ENCODE assay signal across 1 cellular context in genomic region chr17:79821331-79822095, GRCh38.
A peak's percentile ranks its signal among the peaks of the same experiment; 100 is the strongest.
TF ChIP-seq lines count a peak whose summit lies in the region.

No MANE protein-coding gene starts in this region.

TF ChIP-seq in HepG2, 621 proteins besides CTCF, POLR2A, EP300 and RAD21 (continued from another document and continues in another):
- TF ChIP-seq, protein P1, sequence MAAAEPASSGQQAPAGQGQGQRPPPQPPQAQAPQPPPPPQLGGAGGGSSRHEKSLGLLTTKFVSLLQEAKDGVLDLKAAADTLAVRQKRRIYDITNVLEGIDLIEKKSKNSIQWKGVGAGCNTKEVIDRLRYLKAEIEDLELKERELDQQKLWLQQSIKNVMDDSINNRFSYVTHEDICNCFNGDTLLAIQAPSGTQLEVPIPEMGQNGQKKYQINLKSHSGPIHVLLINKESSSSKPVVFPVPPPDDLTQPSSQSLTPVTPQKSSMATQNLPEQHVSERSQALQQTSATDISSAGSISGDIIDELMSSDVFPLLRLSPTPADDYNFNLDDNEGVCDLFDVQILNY (CRISPR knock-in tag; conservative IDR thresholded peaks at IDR 0.05): no peak
- TF ChIP-seq PCBP1 (IDR thresholded peaks at IDR 0.05; ENCODE audit: borderline replicate concordance, low read depth, low read length) (no peak), ZNF513 (CRISPR knock-in tag; conservative IDR thresholded peaks at IDR 0.05) (0 out of 2 replicates have a peak, but pooled peaks have one; percentile 10), CREM (IDR thresholded peaks at IDR 0.05) (peak; percentile 77; the same call in 1 of the 2 replicates), CREM (CRISPR knock-in tag; IDR thresholded peaks at IDR 0.05) (no peak), MED1 (CRISPR knock-in tag; IDR thresholded peaks at IDR 0.05) (peak; percentile 94), SAP130 (CRISPR knock-in tag; IDR thresholded peaks at IDR 0.05; ENCODE audit: low read depth) (peak; percentile 88), ZFX (CRISPR knock-in tag; IDR thresholded peaks at IDR 0.05; ENCODE audit: low read depth) (0 out of 2 replicates have a peak, but pooled peaks have one; percentile 18), MBD4 (IDR thresholded peaks at IDR 0.05; ENCODE audit: borderline replicate concordance, low read length) (no peak), STAG1 (CRISPR knock-in tag; IDR thresholded peaks at IDR 0.05) (no peak), HINFP (CRISPR knock-in tag; IDR thresholded peaks at IDR 0.05; ENCODE audit: low read depth) (no peak), MXI1 (IDR thresholded peaks at IDR 0.05; ENCODE audit: borderline replicate concordance, low read depth, low read length) (no peak; the same call in 2 of the 3 replicates), U2AF1 (optimal IDR thresholded peaks at IDR 0.05; ENCODE audit: low read depth, low read length) (no peak), POLR2AphosphoS5 (IDR thresholded peaks at IDR 0.05; ENCODE audit: low read depth, low read length) (no peak), ZNF136 (CRISPR knock-in tag; IDR thresholded peaks at IDR 0.05; ENCODE audit: low read depth) (no peak), MYNN (CRISPR knock-in tag; IDR thresholded peaks at IDR 0.05; ENCODE audit: low read depth) (no peak), CSRNP1 (CRISPR knock-in tag; IDR thresholded peaks at IDR 0.05) (no peak), ZNF451 (CRISPR knock-in tag; IDR thresholded peaks at IDR 0.05) (no peak), E2F1 (CRISPR knock-in tag; IDR thresholded peaks at IDR 0.05) (no peak), SRF (IDR thresholded peaks at IDR 0.05; ENCODE audit: low read depth, low read length) (peak; percentile 24; the same call in 1 of the 2 replicates), TBL1XR1 (IDR thresholded peaks at IDR 0.05; ENCODE audit: borderline replicate concordance, low read length, partially characterized antibody) (no peak), ZNF512B (CRISPR knock-in tag; IDR thresholded peaks at IDR 0.05; ENCODE audit: borderline replicate concordance) (peak; percentile 100), ATF5 (CRISPR knock-in tag; IDR thresholded peaks at IDR 0.05; ENCODE audit: low read depth) (no peak), ZMYM3 (CRISPR knock-in tag; IDR thresholded peaks at IDR 0.05) (peak; percentile 69; the same call in 1 of the 2 replicates), ATF6 (CRISPR knock-in tag; conservative IDR thresholded peaks at IDR 0.05) (no peak), ZNF552 (CRISPR knock-in tag; IDR thresholded peaks at IDR 0.05; ENCODE audit: borderline replicate concordance) (no peak), IRF9 (CRISPR knock-in tag; IDR thresholded peaks at IDR 0.05; ENCODE audit: borderline replicate concordance) (no peak), KLF15 (CRISPR knock-in tag; IDR thresholded peaks at IDR 0.05; ENCODE audit: borderline replicate concordance) (no peak), XRCC5 (optimal IDR thresholded peaks at IDR 0.05; ENCODE audit: low read length) (no peak), ZNF263 (CRISPR knock-in tag; IDR thresholded peaks at IDR 0.05) (peak; percentile 50)
- TF ChIP-seq, protein P2, sequence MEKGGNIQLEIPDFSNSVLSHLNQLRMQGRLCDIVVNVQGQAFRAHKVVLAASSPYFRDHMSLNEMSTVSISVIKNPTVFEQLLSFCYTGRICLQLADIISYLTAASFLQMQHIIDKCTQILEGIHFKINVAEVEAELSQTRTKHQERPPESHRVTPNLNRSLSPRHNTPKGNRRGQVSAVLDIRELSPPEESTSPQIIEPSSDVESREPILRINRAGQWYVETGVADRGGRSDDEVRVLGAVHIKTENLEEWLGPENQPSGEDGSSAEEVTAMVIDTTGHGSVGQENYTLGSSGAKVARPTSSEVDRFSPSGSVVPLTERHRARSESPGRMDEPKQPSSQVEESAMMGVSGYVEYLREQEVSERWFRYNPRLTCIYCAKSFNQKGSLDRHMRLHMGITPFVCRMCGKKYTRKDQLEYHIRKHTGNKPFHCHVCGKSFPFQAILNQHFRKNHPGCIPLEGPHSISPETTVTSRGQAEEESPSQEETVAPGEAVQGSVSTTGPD (CRISPR knock-in tag; IDR thresholded peaks at IDR 0.05): no peak
- TF ChIP-seq, protein P3, sequence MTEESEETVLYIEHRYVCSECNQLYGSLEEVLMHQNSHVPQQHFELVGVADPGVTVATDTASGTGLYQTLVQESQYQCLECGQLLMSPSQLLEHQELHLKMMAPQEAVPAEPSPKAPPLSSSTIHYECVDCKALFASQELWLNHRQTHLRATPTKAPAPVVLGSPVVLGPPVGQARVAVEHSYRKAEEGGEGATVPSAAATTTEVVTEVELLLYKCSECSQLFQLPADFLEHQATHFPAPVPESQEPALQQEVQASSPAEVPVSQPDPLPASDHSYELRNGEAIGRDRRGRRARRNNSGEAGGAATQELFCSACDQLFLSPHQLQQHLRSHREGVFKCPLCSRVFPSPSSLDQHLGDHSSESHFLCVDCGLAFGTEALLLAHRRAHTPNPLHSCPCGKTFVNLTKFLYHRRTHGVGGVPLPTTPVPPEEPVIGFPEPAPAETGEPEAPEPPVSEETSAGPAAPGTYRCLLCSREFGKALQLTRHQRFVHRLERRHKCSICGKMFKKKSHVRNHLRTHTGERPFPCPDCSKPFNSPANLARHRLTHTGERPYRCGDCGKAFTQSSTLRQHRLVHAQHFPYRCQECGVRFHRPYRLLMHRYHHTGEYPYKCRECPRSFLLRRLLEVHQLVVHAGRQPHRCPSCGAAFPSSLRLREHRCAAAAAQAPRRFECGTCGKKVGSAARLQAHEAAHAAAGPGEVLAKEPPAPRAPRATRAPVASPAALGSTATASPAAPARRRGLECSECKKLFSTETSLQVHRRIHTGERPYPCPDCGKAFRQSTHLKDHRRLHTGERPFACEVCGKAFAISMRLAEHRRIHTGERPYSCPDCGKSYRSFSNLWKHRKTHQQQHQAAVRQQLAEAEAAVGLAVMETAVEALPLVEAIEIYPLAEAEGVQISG (CRISPR knock-in tag; IDR thresholded peaks at IDR 0.05): peak; percentile 71; the same call in 1 of the 2 replicates
- TF ChIP-seq, protein P4, sequence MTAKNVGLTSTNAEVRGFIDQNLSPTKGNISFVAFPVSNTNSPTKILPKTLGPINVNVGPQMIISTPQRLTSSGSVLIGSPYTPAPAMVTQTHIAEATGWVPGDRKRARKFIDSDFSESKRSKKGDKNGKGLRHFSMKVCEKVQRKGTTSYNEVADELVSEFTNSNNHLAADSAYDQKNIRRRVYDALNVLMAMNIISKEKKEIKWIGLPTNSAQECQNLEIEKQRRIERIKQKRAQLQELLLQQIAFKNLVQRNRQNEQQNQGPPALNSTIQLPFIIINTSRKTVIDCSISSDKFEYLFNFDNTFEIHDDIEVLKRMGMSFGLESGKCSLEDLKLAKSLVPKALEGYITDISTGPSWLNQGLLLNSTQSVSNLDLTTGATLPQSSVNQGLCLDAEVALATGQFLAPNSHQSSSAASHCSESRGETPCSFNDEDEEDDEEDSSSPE (CRISPR knock-in tag; IDR thresholded peaks at IDR 0.05): peak; percentile 50; the same call in 1 of the 2 replicates
- TF ChIP-seq, protein P5, sequence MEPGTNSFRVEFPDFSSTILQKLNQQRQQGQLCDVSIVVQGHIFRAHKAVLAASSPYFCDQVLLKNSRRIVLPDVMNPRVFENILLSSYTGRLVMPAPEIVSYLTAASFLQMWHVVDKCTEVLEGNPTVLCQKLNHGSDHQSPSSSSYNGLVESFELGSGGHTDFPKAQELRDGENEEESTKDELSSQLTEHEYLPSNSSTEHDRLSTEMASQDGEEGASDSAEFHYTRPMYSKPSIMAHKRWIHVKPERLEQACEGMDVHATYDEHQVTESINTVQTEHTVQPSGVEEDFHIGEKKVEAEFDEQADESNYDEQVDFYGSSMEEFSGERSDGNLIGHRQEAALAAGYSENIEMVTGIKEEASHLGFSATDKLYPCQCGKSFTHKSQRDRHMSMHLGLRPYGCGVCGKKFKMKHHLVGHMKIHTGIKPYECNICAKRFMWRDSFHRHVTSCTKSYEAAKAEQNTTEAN (CRISPR knock-in tag; conservative IDR thresholded peaks at IDR 0.05): no peak
- TF ChIP-seq, protein P6, sequence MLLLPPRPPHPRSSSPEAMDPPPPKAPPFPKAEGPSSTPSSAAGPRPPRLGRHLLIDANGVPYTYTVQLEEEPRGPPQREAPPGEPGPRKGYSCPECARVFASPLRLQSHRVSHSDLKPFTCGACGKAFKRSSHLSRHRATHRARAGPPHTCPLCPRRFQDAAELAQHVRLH (CRISPR knock-in tag; IDR thresholded peaks at IDR 0.05; ENCODE audit: borderline replicate concordance, low read depth): peak; percentile 23; the same call in 1 of the 2 replicates
